Comparison of ENCODE assay signal across 16 cellular contexts in the genomic region with DNA sequence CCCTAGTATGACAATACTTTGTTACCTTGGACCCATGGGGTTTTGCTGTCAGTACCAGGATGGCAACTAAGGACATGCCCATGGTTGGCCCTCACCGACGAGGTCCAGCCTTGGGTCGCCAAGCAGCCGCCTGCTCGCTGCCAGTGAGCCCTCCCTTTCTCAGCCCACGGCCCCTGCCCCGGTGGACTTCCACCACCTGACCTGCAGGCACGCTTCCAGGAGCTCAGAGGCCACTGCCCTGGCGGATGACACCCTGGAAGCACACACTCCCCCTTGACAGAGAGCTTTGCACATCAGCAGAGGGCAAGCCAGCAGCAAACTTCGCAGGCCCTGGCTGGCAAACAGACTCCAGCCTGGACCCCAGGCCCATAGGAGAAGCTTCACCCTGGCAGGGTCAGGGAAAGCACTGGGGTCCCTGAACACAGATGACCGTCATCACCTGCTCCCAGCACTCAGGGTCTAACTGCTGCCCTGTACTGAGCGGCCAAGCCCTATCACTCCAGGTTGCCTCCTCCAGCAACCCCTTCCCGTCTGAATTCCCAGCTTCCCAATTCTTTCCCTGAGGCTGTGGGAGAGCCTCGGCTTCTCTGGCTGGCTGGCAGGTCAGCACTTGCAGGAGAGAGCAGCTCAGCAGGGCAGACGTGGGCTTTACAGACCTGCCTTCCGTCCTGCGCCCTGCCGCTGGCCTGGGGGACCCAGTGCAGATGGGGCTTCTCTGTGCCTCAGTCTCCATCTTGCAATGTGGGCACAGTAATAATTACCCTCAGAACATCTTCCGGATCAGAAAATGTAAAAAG. TPM values are rescaled to one million over a fixed set of nuclear protein-coding genes. Genes with fewer than 3 reads are reported as not detected.
DNase-seq lines count a peak whose midpoint lies in the region; ATAC-seq and TF ChIP-seq lines count a peak whose summit lies in the region.
"Had no signal": no experiment of that assay in that cellular context is flagged by ENCODE, and none has a peak within 500 bp of the region (broad histone marks: within the 10 kb centered on the region; RNA-seq: fewer than 3 reads in every experiment).

No MANE protein-coding gene starts in this region.

- H3K27me3 Mint-ChIP-seq in activated naive CD8-positive, alpha-beta T cell treated with anti-CD3 and anti-CD28 coated beads, Interleukin-2, amount 10 ng/mL, durations not matched to agents 7 days and 5 days: peaks cover 31% of the 10 kb centered on the region
- H3K27me3 Mint-ChIP-seq in activated naive CD8-positive, alpha-beta T cell treated with anti-CD3 and anti-CD28 coated beads for 36 hours: peaks cover 9% of the 10 kb centered on the region
- no peaks in the 10 kb centered on the region for H3K27me3 Mint-ChIP-seq in stimulated activated memory B cell treated with anti-CD40 and anti-IgM and Interleukin-4, amounts not matched to agents 10 μg/mL and 1 μg/mL and 100 μg/mL, for 72 hours
- H3K27me3 Mint-ChIP-seq: activated B cell treated with CpG ODN at 0.5 μM for 24 hours, memory B cell had no signal

- H3K79me2 ChIP-seq in osteoblast (ENCODE audit: insufficient read depth, low read length): peaks cover 6% of the 10 kb centered on the region

- H3K4me1 Mint-ChIP-seq in activated naive CD8-positive, alpha-beta T cell treated with anti-CD3 and anti-CD28 coated beads, Interleukin-2, amount 10 ng/mL, durations not matched to agents 7 days and 5 days: peaks cover 15% of the 10 kb centered on the region
- H3K4me1 Mint-ChIP-seq in activated naive CD8-positive, alpha-beta T cell treated with anti-CD3 and anti-CD28 coated beads for 36 hours: peaks cover 12% of the 10 kb centered on the region
- H3K4me1 Mint-ChIP-seq in stimulated activated memory B cell treated with anti-CD40 and anti-IgM and Interleukin-4, amounts not matched to agents 10 μg/mL and 1 μg/mL and 100 μg/mL, for 72 hours: peaks cover 26% of the 10 kb centered on the region

- POLR2A ChIA-PET in activated naive CD8-positive, alpha-beta T cell treated with anti-CD3 and anti-CD28 coated beads, Interleukin-2, amount 10 ng/mL, durations not matched to agents 7 days and 5 days (lab: Charles Lee): interaction anchor here (2.0 kb wide), 1 partner anchor 148 kb away, joined by 5 read pairs; no protein-coding TSS in a partner anchor

- H3K4me2 ChIP-seq in osteoblast (ENCODE audit: insufficient read depth, low read length): no peak overlapping the region

- peaks cover 4% of the 10 kb centered on the region for H3K4me1 ChIP-seq in osteoblast (ENCODE audit: insufficient read depth, low read length)

- no peak overlapping the region for H3K4me3 ChIP-seq in osteoblast (ENCODE audit: insufficient read depth, low read length)
- H3K4me3 ChIP-seq: HAP-1, stomach had no signal

- no peak overlapping the region for H3K27ac Mint-ChIP-seq in activated naive CD8-positive, alpha-beta T cell treated with anti-CD3 and anti-CD28 coated beads, Interleukin-2, amount 10 ng/mL, durations not matched to agents 7 days and 5 days
- no peak overlapping the region for H3K27ac Mint-ChIP-seq in activated naive CD8-positive, alpha-beta T cell treated with anti-CD3 and anti-CD28 coated beads for 36 hours
- H3K27ac Mint-ChIP-seq in stimulated activated memory B cell treated with anti-CD40 and anti-IgM and Interleukin-4, amounts not matched to agents 10 μg/mL and 1 μg/mL and 100 μg/mL, for 72 hours: no peak overlapping the region
- H3K27ac Mint-ChIP-seq: activated B cell treated with CpG ODN at 0.5 μM for 24 hours, memory B cell had no signal

- DNase-seq in activated naive CD8-positive, alpha-beta T cell treated with anti-CD3 and anti-CD28 coated beads, Interleukin-2, amount 10 ng/mL, durations not matched to agents 7 days and 5 days: peak; percentile 34
- no peak for DNase-seq in activated naive CD8-positive, alpha-beta T cell treated with anti-CD3 and anti-CD28 coated beads for 36 hours
- peak; percentile 79 for DNase-seq in left ventricle myocardium superior
- DNase-seq in osteoblast (ENCODE audit: insufficient read length, low spot score, missing footprints): peak; percentile 81
- no peak for DNase-seq in activated T-cell treated with anti-CD3 and anti-CD28 coated beads, Interleukin-2, amount 50 U/mL, for 1 hour
- DNase-seq: activated B cell treated with CpG ODN at 0.5 μM for 24 hours; CD4-positive, CD25-positive, alpha-beta regulatory T cell; NCI-H510A; stomach; SW 1271 had no signal

- H3K27me3 ChIP-seq in osteoblast (ENCODE audit: insufficient read depth, low read length): peaks cover 26% of the 10 kb centered on the region
- H3K27me3 ChIP-seq: stomach had no signal

- no peaks in the 10 kb centered on the region for H3K9me3 Mint-ChIP-seq in activated naive CD8-positive, alpha-beta T cell treated with anti-CD3 and anti-CD28 coated beads, Interleukin-2, amount 10 ng/mL, durations not matched to agents 7 days and 5 days
- H3K9me3 Mint-ChIP-seq in activated naive CD8-positive, alpha-beta T cell treated with anti-CD3 and anti-CD28 coated beads for 36 hours: no peaks in the 10 kb centered on the region
- no peaks in the 10 kb centered on the region for H3K9me3 Mint-ChIP-seq in stimulated activated memory B cell treated with anti-CD40 and anti-IgM and Interleukin-4, amounts not matched to agents 10 μg/mL and 1 μg/mL and 100 μg/mL, for 72 hours
- H3K9me3 Mint-ChIP-seq: activated B cell treated with CpG ODN at 0.5 μM for 24 hours; CD4-positive, CD25-positive, alpha-beta regulatory T cell; memory B cell had no signal

- no peak overlapping the region for H3K27ac ChIP-seq in osteoblast (ENCODE audit: low read depth, low read length)

- intact Hi-C loops in left ventricle myocardium superior (cut with micrococcal nuclease): loop anchor here (10.0 kb wide), 1 partner anchor 97 kb away; no protein-coding TSS in a partner anchor

- TF ChIP-seq CTCF in osteoblast (IDR thresholded peaks at IDR 0.05; ENCODE audit: extremely low read depth, low read depth, low read length): no peak

- no peaks in the 10 kb centered on the region for H3K9me3 ChIP-seq in osteoblast (ENCODE audit: low read depth, low read length)
- H3K9me3 ChIP-seq: HAP-1, stomach had no signal

- H3K4me3 Mint-ChIP-seq in activated naive CD8-positive, alpha-beta T cell treated with anti-CD3 and anti-CD28 coated beads, Interleukin-2, amount 10 ng/mL, durations not matched to agents 7 days and 5 days: no peak overlapping the region
- H3K4me3 Mint-ChIP-seq in activated naive CD8-positive, alpha-beta T cell treated with anti-CD3 and anti-CD28 coated beads for 36 hours: no peak overlapping the region
- no peak overlapping the region for H3K4me3 Mint-ChIP-seq in stimulated activated memory B cell treated with anti-CD40 and anti-IgM and Interleukin-4, amounts not matched to agents 10 μg/mL and 1 μg/mL and 100 μg/mL, for 72 hours
- H3K4me3 Mint-ChIP-seq: activated B cell treated with CpG ODN at 0.5 μM for 24 hours, memory B cell had no signal

- no peaks in the 10 kb centered on the region for H3K36me3 ChIP-seq in osteoblast (ENCODE audit: insufficient read depth, low read length)

- no peak for ATAC-seq in activated naive CD8-positive, alpha-beta T cell treated with anti-CD3 and anti-CD28 coated beads, Interleukin-2, amount 10 ng/mL, durations not matched to agents 7 days and 5 days (ENCODE audit: low read depth)
- ATAC-seq in left ventricle myocardium superior (peak; percentile 3), HG03139 (IDR thresholded peaks at IDR 0.05; ENCODE audit: unreplicated experiment) (no peak), GM18858 (IDR thresholded peaks at IDR 0.05; ENCODE audit: unreplicated experiment) (no peak)
- ATAC-seq in stimulated activated memory B cell treated with anti-CD40 and anti-IgM and Interleukin-4, amounts not matched to agents 10 μg/mL and 1 μg/mL and 100 μg/mL, for 72 hours: no peak
- ATAC-seq: Panc1 had no signal

- H2AFZ ChIP-seq in osteoblast (ENCODE audit: low read length): no peak overlapping the region

- peaks cover 6% of the 10 kb centered on the region for H4K20me1 ChIP-seq in osteoblast (ENCODE audit: insufficient read depth, low read length)

- peaks cover 5% of the 10 kb centered on the region for H3K36me3 Mint-ChIP-seq in activated naive CD8-positive, alpha-beta T cell treated with anti-CD3 and anti-CD28 coated beads, Interleukin-2, amount 10 ng/mL, durations not matched to agents 7 days and 5 days
- H3K36me3 Mint-ChIP-seq in activated naive CD8-positive, alpha-beta T cell treated with anti-CD3 and anti-CD28 coated beads for 36 hours: peaks cover 4% of the 10 kb centered on the region
- H3K36me3 Mint-ChIP-seq in stimulated activated memory B cell treated with anti-CD40 and anti-IgM and Interleukin-4, amounts not matched to agents 10 μg/mL and 1 μg/mL and 100 μg/mL, for 72 hours: no peaks in the 10 kb centered on the region
- H3K36me3 Mint-ChIP-seq: CD4-positive, CD25-positive, alpha-beta regulatory T cell; memory B cell had no signal

RNA-seq across cellular contexts. Expression of gene PPARA, which starts 2.7 kb away (rescaled TPM):
- 10 to 100 TPM; 20.7 to 24.9 TPM for total RNA-seq in activated naive CD8-positive, alpha-beta T cell treated with anti-CD3 and anti-CD28 coated beads, Interleukin-2, amount 10 ng/mL, durations not matched to agents 7 days and 5 days
- 1 to 10 TPM; 6.0 to 6.4 TPM for total RNA-seq in activated naive CD8-positive, alpha-beta T cell treated with anti-CD3 and anti-CD28 coated beads for 36 hours
- total RNA-seq in left ventricle myocardium superior (78.9 TPM), osteoblast (21.8 and 22.1 TPM in 2 replicates)

Comparison
In these comparisons a context has a peak if more than half of its experiments do, and no peak if none do; other contexts are left out.
1. DNase-seq: peak in activated naive CD8-positive, alpha-beta T cell treated with anti-CD3 and anti-CD28 coated beads, Interleukin-2, amount 10 ng/mL, durations not matched to agents 7 days and 5 days (single experiment), left ventricle myocardium superior (single experiment) and osteoblast (single experiment); none in activated naive CD8-positive, alpha-beta T cell treated with anti-CD3 and anti-CD28 coated beads for 36 hours (single experiment) and activated T-cell treated with anti-CD3 and anti-CD28 coated beads, Interleukin-2, amount 50 U/mL, for 1 hour (single experiment).